9 cellular contexts compared by ENCODE assay signal in genomic region chr15:87720235-87720634, GRCh38.
"Had no signal": no experiment of that assay in that cellular context is flagged by ENCODE, and none has a peak within 500 bp of the region (broad histone marks: within the 10 kb centered on the region; RNA-seq: fewer than 3 reads in every experiment).

No MANE protein-coding gene starts in this region.

- FAIRE-seq: HepG2, HTR-8/SVneo, K562 had no signal

- H3K4me3 ChIP-seq: K562 had no signal

- H3K27ac ChIP-seq: HL-60, KMS-11 had no signal

- H3K4me2 ChIP-seq: KMS-11 had no signal

- ATAC-seq: HepG2, K562 had no signal

- DNase-seq: IMR-90, KBM-7, KG1 had no signal

- H3K9ac ChIP-seq: KMS-11 had no signal

- H3K4me1 Mint-ChIP-seq: IgD-negative memory B cell had no signal

- H3K27ac Mint-ChIP-seq: IgD-negative memory B cell had no signal

- H3K4me3 Mint-ChIP-seq: IgD-negative memory B cell had no signal

- H3K36me3 Mint-ChIP-seq: IgD-negative memory B cell had no signal
